ENCODE assay signal across 1 cellular context in the genomic region with DNA sequence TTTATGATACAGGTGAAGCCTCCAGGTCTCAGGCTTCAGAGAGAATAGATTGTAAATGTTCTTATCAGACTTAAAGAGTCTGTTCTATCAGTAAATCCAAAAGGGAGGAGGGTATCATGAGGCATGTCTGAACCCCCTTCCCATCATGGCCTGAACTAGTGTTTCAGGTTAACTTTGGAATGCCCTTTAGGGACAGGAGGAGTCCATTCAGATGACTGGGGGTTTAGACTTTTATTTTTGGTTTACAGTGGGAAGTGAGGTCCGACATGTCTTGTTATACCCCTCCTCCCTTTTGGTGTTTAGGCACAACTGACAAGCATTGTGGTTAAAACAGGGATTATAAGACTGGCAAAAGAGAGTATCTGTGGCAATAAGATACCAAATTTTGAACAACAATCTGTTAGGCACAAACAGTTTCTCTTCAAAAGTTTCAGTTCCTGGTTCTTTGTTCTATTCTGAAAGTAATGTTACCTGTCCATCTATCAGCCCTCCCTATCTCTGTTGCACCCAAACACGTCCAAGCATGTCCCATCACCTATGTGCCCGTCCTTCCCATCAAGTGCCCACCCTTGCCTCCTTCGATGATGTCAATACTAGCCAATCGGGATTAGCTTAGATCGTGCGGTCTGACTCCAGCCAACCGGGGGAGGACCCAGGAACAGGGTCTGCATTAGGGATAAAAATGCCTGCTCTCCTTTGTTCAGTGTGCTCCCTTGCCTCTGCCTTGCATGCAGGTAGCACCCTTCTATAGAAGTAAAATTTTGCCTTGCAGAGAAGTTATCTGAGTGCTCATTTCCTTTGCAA.
TF ChIP-seq lines count a peak whose summit lies in the region.

No MANE protein-coding gene starts in this region.

TF ChIP-seq in HEK293, 187 proteins besides CTCF, POLR2A, EP300 and RAD21 (continued from another document):
- TF ChIP-seq, protein P1, sequence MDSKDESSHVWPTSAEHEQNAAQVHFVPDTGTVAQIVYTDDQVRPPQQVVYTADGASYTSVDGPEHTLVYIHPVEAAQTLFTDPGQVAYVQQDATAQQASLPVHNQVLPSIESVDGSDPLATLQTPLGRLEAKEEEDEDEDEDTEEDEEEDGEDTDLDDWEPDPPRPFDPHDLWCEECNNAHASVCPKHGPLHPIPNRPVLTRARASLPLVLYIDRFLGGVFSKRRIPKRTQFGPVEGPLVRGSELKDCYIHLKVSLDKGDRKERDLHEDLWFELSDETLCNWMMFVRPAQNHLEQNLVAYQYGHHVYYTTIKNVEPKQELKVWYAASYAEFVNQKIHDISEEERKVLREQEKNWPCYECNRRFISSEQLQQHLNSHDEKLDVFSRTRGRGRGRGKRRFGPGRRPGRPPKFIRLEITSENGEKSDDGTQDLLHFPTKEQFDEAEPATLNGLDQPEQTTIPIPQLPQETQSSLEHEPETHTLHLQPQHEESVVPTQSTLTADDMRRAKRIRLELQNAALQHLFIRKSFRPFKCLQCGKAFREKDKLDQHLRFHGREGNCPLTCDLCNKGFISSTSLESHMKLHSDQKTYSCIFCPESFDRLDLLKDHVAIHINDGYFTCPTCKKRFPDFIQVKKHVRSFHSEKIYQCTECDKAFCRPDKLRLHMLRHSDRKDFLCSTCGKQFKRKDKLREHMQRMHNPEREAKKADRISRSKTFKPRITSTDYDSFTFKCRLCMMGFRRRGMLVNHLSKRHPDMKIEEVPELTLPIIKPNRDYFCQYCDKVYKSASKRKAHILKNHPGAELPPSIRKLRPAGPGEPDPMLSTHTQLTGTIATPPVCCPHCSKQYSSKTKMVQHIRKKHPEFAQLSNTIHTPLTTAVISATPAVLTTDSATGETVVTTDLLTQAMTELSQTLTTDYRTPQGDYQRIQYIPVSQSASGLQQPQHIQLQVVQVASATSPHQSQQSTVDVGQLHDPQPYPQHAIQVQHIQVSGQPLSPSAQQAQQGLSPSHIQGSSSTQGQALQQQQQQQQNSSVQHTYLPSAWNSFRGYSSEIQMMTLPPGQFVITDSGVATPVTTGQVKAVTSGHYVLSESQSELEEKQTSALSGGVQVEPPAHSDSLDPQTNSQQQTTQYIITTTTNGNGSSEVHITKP (tag by site-specific recombination; IDR thresholded peaks at IDR 0.05): peak; percentile 65
- TF ChIP-seq ZBTB26 (tag by site-specific recombination; optimal IDR thresholded peaks at IDR 0.05): no peak
